In genomic region chr22:28254396-28254795, GRCh38 we compare ENCODE assay signal across 18 cellular contexts.
A peak's percentile ranks its signal among the peaks of the same experiment; 100 is the strongest.
DNase-seq lines count a peak whose midpoint lies in the region; FAIRE-seq and TF ChIP-seq lines count a peak whose summit lies in the region.
"Had no signal": no experiment of that assay in that cellular context is flagged by ENCODE, and none has a peak within 500 bp of the region (broad histone marks: within the 10 kb centered on the region; RNA-seq: fewer than 3 reads in every experiment).

No MANE protein-coding gene starts in this region.

- H3K9me3 ChIP-seq in HEK293 (ENCODE audit: control insufficient read depth, insufficient read depth, low read depth, low read length) (no peaks in the 10 kb centered on the region), keratinocyte (ENCODE audit: control insufficient read depth, low read depth, low read length) (no peaks in the 10 kb centered on the region), osteoblast (ENCODE audit: low read depth, low read length) (no peaks in the 10 kb centered on the region), esophagus muscularis mucosa (no peaks in the 10 kb centered on the region)
- H3K9me3 ChIP-seq: BE2C, Caco-2 had no signal

- peaks cover 4% of the 10 kb centered on the region; the same call in 1 of the 2 replicates for H3K4me1 ChIP-seq in HEK293 (ENCODE audit: control insufficient read depth, insufficient read depth, low read length)
- H3K4me1 ChIP-seq in keratinocyte (ENCODE audit: control insufficient read depth, extremely low read depth, insufficient read depth, low read length): no peaks in the 10 kb centered on the region
- H3K4me1 ChIP-seq in osteoblast (ENCODE audit: insufficient read depth, low read length): peaks cover 8% of the 10 kb centered on the region
- peaks cover 0 to under 1% (median 0%) of the 10 kb centered on the region in 4 donors for H3K4me1 ChIP-seq in esophagus muscularis mucosa
- H3K4me1 ChIP-seq: Caco-2 had no signal

- H4K20me1 ChIP-seq in keratinocyte (ENCODE audit: control insufficient read depth, extremely low read depth, insufficient read depth, low read length) (no peaks in the 10 kb centered on the region), osteoblast (ENCODE audit: insufficient read depth, low read length) (no peaks in the 10 kb centered on the region)

- H3K9me1 ChIP-seq in keratinocyte (ENCODE audit: control insufficient read depth, extremely low read depth, insufficient read depth, low read length): no peaks in the 10 kb centered on the region

- dilution Hi-C loops in keratinocyte (cut with MboI; ENCODE audit: extremely low pct_ligation_motif_present, low sequenced_read_pairs): no loop called here

- H3K4me3 ChIP-seq in HEK293 (ENCODE audit: low read depth, low read length) (no peak overlapping the region), keratinocyte (ENCODE audit: control insufficient read depth in 2 of 3, extremely low read depth in 1 of 3, insufficient read depth in 2 of 3, low read depth in 1 of 3, low read length in 3 of 3) (no peak overlapping the region), osteoblast (ENCODE audit: insufficient read depth, low read length) (no peak overlapping the region), esophagus muscularis mucosa (no peak overlapping the region)
- H3K4me3 ChIP-seq: GM23338 had no signal

- H3K4me1 Mint-ChIP-seq in MCF 10A (ENCODE audit: insufficient read depth, unreplicated experiment): no peaks in the 10 kb centered on the region
- H3K4me1 Mint-ChIP-seq: CD4-positive, alpha-beta memory T cell; GM23338; IgD-negative memory B cell had no signal

- H3K79me2 ChIP-seq in keratinocyte (ENCODE audit: control insufficient read depth, insufficient read depth, low read length): no peaks in the 10 kb centered on the region
- H3K79me2 ChIP-seq in osteoblast (ENCODE audit: insufficient read depth, low read length): no peaks in the 10 kb centered on the region

- TF ChIP-seq POLR2A in esophagus muscularis mucosa (IDR thresholded peaks at IDR 0.05; ENCODE audit: low read depth): no peak

- peak; percentile 40 for DNase-seq in amniotic epithelial cell (ENCODE audit: low read depth)
- no peak for DNase-seq in keratinocyte (ENCODE audit: low read depth, low spot score)
- DNase-seq in osteoblast (ENCODE audit: insufficient read length, low spot score, missing footprints): no peak
- no peak for DNase-seq in esophagus muscularis mucosa (ENCODE audit: extremely low spot score)
- no peak for DNase-seq in COLO668 (lab: John Stamatoyannopoulos, UW; ENCODE audit: unreplicated experiment)
- no peak for DNase-seq in MCF 10A (ENCODE audit: unreplicated experiment)
- DNase-seq: BE2C; Caco-2; CD4-positive, alpha-beta memory T cell; DND-41; GDM1; H7 had no signal

- intact Hi-C loops in esophagus muscularis mucosa (cut with DNase I) (no loop called here), MCF 10A (cut with micrococcal nuclease) (loop anchor here (5.0 kb wide), 1 partner anchor 338 kb away; no protein-coding TSS in a partner anchor)

- H3K27ac ChIP-seq in HEK293 (ENCODE audit: extremely low read depth, low read depth, low read length): no peak overlapping the region
- no peak overlapping the region for H3K27ac ChIP-seq in keratinocyte (ENCODE audit: control insufficient read depth, insufficient read depth, low read length)
- H3K27ac ChIP-seq in osteoblast (ENCODE audit: low read depth, low read length): peak overlapping the region; percentile 9
- H3K27ac ChIP-seq in esophagus muscularis mucosa (replicated peaks in 1 of 4): no peak overlapping the region
- H3K27ac ChIP-seq: C4-2B had no signal

- peaks cover 38% of the 10 kb centered on the region for H3K27me3 Mint-ChIP-seq in MCF 10A (ENCODE audit: insufficient read depth, unreplicated experiment)

- BruUV-seq in MCF 10A (replicated peaks; lab: Mats Ljungman, UMichigan): no TSS peak

- POLR2A ChIA-PET in HEK293 (lab: Yijun Ruan, JAX): no interaction called here
- POLR2A ChIA-PET in MCF 10A (lab: Yijun Ruan, JAX): no interaction called here

- H3K27ac Mint-ChIP-seq in MCF 10A (ENCODE audit: low read depth, unreplicated experiment): no peak overlapping the region
- H3K27ac Mint-ChIP-seq: CD4-positive, alpha-beta memory T cell; GM23338; IgD-negative memory B cell had no signal

- H3K36me3 Mint-ChIP-seq in MCF 10A (ENCODE audit: insufficient read depth, unreplicated experiment): no peaks in the 10 kb centered on the region
- H3K36me3 Mint-ChIP-seq: CD4-positive, alpha-beta memory T cell; IgD-negative memory B cell had no signal

- peak; percentile 23 for FAIRE-seq in keratinocyte (lab: Jason Lieb, UNC)
- FAIRE-seq: A204.1, GM12892 had no signal

- H3K27me3 ChIP-seq in keratinocyte (ENCODE audit: control insufficient read depth, extremely low read depth, insufficient read depth, low read length) (no peaks in the 10 kb centered on the region), osteoblast (ENCODE audit: insufficient read depth, low read length) (no peaks in the 10 kb centered on the region), esophagus muscularis mucosa (no peaks in the 10 kb centered on the region)
- H3K27me3 ChIP-seq: BE2C had no signal

- H3K9ac ChIP-seq in keratinocyte (ENCODE audit: control insufficient read depth, extremely low read depth, insufficient read depth, low read length): no peak overlapping the region

- H3K9me3 Mint-ChIP-seq in MCF 10A (ENCODE audit: unreplicated experiment): no peaks in the 10 kb centered on the region
- H3K9me3 Mint-ChIP-seq: CD4-positive, alpha-beta memory T cell; GM23338; IgD-negative memory B cell had no signal

- WGBS in esophagus muscularis mucosa: 91% methylated on average over 1 of the region's 1 CpG

- CTCF ChIA-PET in HEK293 (lab: Yijun Ruan, JAX): interaction anchor here (0.6 kb wide), 1 partner anchor 30 kb away, joined by 3 read pairs; no protein-coding TSS in a partner anchor
- CTCF ChIA-PET in MCF 10A (lab: Yijun Ruan, JAX): interaction anchor here (1.2 kb wide), 1 partner anchor 52 kb away, joined by 6 read pairs; no protein-coding TSS in a partner anchor

- TF ChIP-seq EP300 in esophagus muscularis mucosa (IDR thresholded peaks at IDR 0.05): no peak

- no peak overlapping the region for H3K4me2 ChIP-seq in keratinocyte (ENCODE audit: control insufficient read depth, extremely low read depth, insufficient read depth, low read depth, low read length)
- H3K4me2 ChIP-seq in osteoblast (ENCODE audit: insufficient read depth, low read length): no peak overlapping the region
- H3K4me2 ChIP-seq: GM23338 had no signal

- H2AFZ ChIP-seq in keratinocyte (ENCODE audit: control insufficient read depth, low read length) (no peak overlapping the region), osteoblast (ENCODE audit: low read length) (no peak overlapping the region)
- H2AFZ ChIP-seq: GM23338 had no signal

- TF ChIP-seq CTCF in HEK293 (tag by site-specific recombination; IDR thresholded peaks at IDR 0.05) (no peak), keratinocyte (optimal IDR thresholded peaks at IDR 0.05 in 1 of 3, IDR thresholded peaks at IDR 0.05 in 1 of 3, conservative IDR thresholded peaks at IDR 0.05 in 1 of 3; ENCODE audit: extremely low read depth in 1 of 3, insufficient read depth in 2 of 3, low read length in 3 of 3) (no peak), osteoblast (IDR thresholded peaks at IDR 0.05; ENCODE audit: extremely low read depth, low read depth, low read length) (no peak), esophagus muscularis mucosa (IDR thresholded peaks at IDR 0.05) (no peak), MCF 10A (IDR thresholded peaks at IDR 0.05; ENCODE audit: unreplicated experiment) (no peak)

- no peaks in the 10 kb centered on the region for H3K36me3 ChIP-seq in HEK293 (ENCODE audit: control insufficient read depth in 2 of 2, insufficient read depth in 1 of 2, low read length in 2 of 2)
- H3K36me3 ChIP-seq in keratinocyte (ENCODE audit: control insufficient read depth in 2 of 2, extremely low read depth in 1 of 2, insufficient read depth in 2 of 2, low read length in 2 of 2): no peaks in the 10 kb centered on the region
- no peaks in the 10 kb centered on the region for H3K36me3 ChIP-seq in osteoblast (ENCODE audit: insufficient read depth, low read length)
- H3K36me3 ChIP-seq in esophagus muscularis mucosa: peaks cover 0 to 5% (median 0%) of the 10 kb centered on the region in 4 donors
- H3K36me3 ChIP-seq: BE2C had no signal

- H3K4me3 Mint-ChIP-seq in MCF 10A (ENCODE audit: unreplicated experiment): no peak overlapping the region
- H3K4me3 Mint-ChIP-seq: CD4-positive, alpha-beta memory T cell; GM23338; IgD-negative memory B cell had no signal

TF ChIP-seq in HEK293, 187 proteins besides CTCF, POLR2A, EP300 and RAD21 (continues in another document):
- no peak for TF ChIP-seq MZF1 (tag by site-specific recombination; IDR thresholded peaks at IDR 0.05; ENCODE audit: borderline replicate concordance)
- peak; percentile 19; the same call in 1 of the 2 replicates for TF ChIP-seq OSR2 (tag by site-specific recombination; IDR thresholded peaks at IDR 0.05)
- TF ChIP-seq FEZF1 (tag by site-specific recombination; IDR thresholded peaks at IDR 0.05): peak; percentile 26; the same call in 1 of the 2 replicates
- no peak for TF ChIP-seq AEBP2 (tag by site-specific recombination; IDR thresholded peaks at IDR 0.05; ENCODE audit: borderline replicate concordance)
- no peak for TF ChIP-seq SP2 (tag by site-specific recombination; IDR thresholded peaks at IDR 0.05)
- TF ChIP-seq KLF7 (tag by site-specific recombination; IDR thresholded peaks at IDR 0.05; ENCODE audit: borderline replicate concordance): no peak
